ENCODE assay signal across 24 cellular contexts in the genomic region with DNA sequence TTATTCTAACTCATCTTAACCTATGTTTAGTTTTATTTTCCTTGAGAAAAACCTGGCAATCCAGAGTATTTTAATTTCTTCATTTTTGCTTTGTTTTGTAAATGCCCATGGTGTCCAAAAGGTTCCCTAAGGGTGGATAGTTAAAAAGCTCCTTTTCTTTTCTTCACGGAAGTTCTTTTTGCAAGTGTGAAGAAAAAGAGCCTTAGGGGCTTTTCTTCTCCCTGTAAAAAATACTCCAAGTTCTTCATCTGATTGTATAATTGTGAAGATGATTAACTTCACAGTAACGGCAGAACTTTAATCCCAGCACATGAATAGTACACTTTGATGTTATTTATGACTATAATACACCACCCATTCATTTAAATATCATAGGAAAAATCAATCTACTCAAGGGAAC.
DNase-seq lines count a peak whose midpoint lies in the region; ATAC-seq and TF ChIP-seq lines count a peak whose summit lies in the region.
"Had no signal": no experiment of that assay in that cellular context is flagged by ENCODE, and none has a peak within 500 bp of the region (broad histone marks: within the 10 kb centered on the region; RNA-seq: fewer than 3 reads in every experiment).

No MANE protein-coding gene starts in this region.

- WGBS in mesendoderm (ENCODE audit: extremely low coverage, insufficient coverage, low lambda C conversion rate), result no CpG with 5 or more reads among the region's 2 CpGs

- H3K4me3 ChIP-seq in OCI-LY1 (ENCODE audit: low read depth, low read length, poor library complexity, severe bottlenecking) (no peak overlapping the region), SK-N-MC (peak overlapping the region; percentile 38; the same call in 1 of the 2 replicates), mesendoderm (ENCODE audit: low read length) (no peak overlapping the region)
- H3K4me3 ChIP-seq: A549; BLaER1 treated with 17β-estradiol and CSF1 and Interleukin-3, amounts not matched to agents 10 nM and 100 nM; HAP-1 had no signal

- no peak overlapping the region; the same call in 1 of the 2 replicates for H3K9ac ChIP-seq in OCI-LY1 (ENCODE audit: low read length)
- no peak overlapping the region for H3K9ac ChIP-seq in SK-N-MC (ENCODE audit: insufficient read length)
- no peak overlapping the region for H3K9ac ChIP-seq in mesendoderm (ENCODE audit: low read length)
- H3K9ac ChIP-seq: BLaER1 treated with 17β-estradiol and CSF1 and Interleukin-3, amounts not matched to agents 10 nM and 100 nM had no signal

- H3K23ac ChIP-seq in mesendoderm (ENCODE audit: low read length), result no peak overlapping the region

- no peaks in the 10 kb centered on the region for H3K9me2 ChIP-seq in OCI-LY1 (ENCODE audit: low read depth, low read length)

- TF ChIP-seq CTCF in OCI-LY1 (IDR thresholded peaks at IDR 0.05; ENCODE audit: low read length), result no peak

- no peaks in the 10 kb centered on the region for H4K20me1 ChIP-seq in OCI-LY1 (ENCODE audit: insufficient read depth, low read length)
- H4K20me1 ChIP-seq: BLaER1 treated with 17β-estradiol and CSF1 and Interleukin-3, amounts not matched to agents 10 nM and 100 nM had no signal

- H4K5ac ChIP-seq in mesendoderm (ENCODE audit: low read length), result no peak overlapping the region

- H3K56ac ChIP-seq in mesendoderm (ENCODE audit: low read length), result no peak overlapping the region

- peaks cover 12% of the 10 kb centered on the region for H3K9me3 Mint-ChIP-seq in activated T-helper 17 cell treated with anti-CD3 and anti-CD28 coated beads, Interleukin-2, amount 50 U/mL, for 72 hours

- H3K79me2 ChIP-seq in OCI-LY1 (ENCODE audit: insufficient read depth, low read length), result no peaks in the 10 kb centered on the region
- no peaks in the 10 kb centered on the region for H3K79me2 ChIP-seq in mesendoderm (ENCODE audit: control insufficient read depth, insufficient read depth, low read length)

- H3K79me1 ChIP-seq in mesendoderm (ENCODE audit: low read length), result no peaks in the 10 kb centered on the region

- H3K27ac ChIP-seq in OCI-LY1 (ENCODE audit: low read depth, low read length, poor library complexity, severe bottlenecking) (peak overlapping the region; percentile 91), SK-N-MC (peak overlapping the region; percentile 42; the same call in 1 of the 2 replicates), mesendoderm (ENCODE audit: low read depth, low read length) (no peak overlapping the region)
- H3K27ac ChIP-seq: 22Rv1; A549; BLaER1 treated with 17β-estradiol and CSF1 and Interleukin-3, amounts not matched to agents 10 nM and 100 nM had no signal

- H3K36me3 Mint-ChIP-seq in activated T-helper 17 cell treated with anti-CD3 and anti-CD28 coated beads, Interleukin-2, amount 50 U/mL, for 72 hours (ENCODE audit: low read depth), result no peaks in the 10 kb centered on the region
- H3K36me3 Mint-ChIP-seq: CD14-positive monocyte; CD8-positive, alpha-beta memory T cell had no signal

- H3K9me3 ChIP-seq in OCI-LY1 (ENCODE audit: low read length) (no peaks in the 10 kb centered on the region), SK-N-MC (ENCODE audit: low read depth, low read length) (no peaks in the 10 kb centered on the region)
- H3K9me3 ChIP-seq: A549; BE2C; BLaER1 treated with 17β-estradiol and CSF1 and Interleukin-3, amounts not matched to agents 10 nM and 100 nM; HAP-1 had no signal

- DNase-seq in COLO829 (ENCODE audit: low spot score) (peak; percentile 10), SK-N-MC (ENCODE audit: low read depth, low spot score) (no peak), mesendoderm (peak; percentile 34), iPS-NIHi7 (ENCODE audit: extremely low spot score) (no peak)
- DNase-seq: ACHN; AML-193; BE2C; Calu3; CD4-positive, alpha-beta T cell; CD8-positive, alpha-beta memory T cell; COR-L47; DMS153; DND-41; GOT3; HFFc6 had no signal

- no peak overlapping the region for H2AK5ac ChIP-seq in mesendoderm (ENCODE audit: low read length)

- H2BK120ac ChIP-seq in mesendoderm (ENCODE audit: low read depth, low read length), result no peak overlapping the region

- H3F3A ChIP-seq in OCI-LY1 (ENCODE audit: insufficient read depth, low read length), result no peaks in the 10 kb centered on the region; the same call in 1 of the 2 replicates

- no peaks in the 10 kb centered on the region for H3K27me3 Mint-ChIP-seq in activated T-helper 17 cell treated with anti-CD3 and anti-CD28 coated beads, Interleukin-2, amount 50 U/mL, for 72 hours
- H3K27me3 Mint-ChIP-seq: CD4-positive, alpha-beta T cell had no signal

- H3K4me1 ChIP-seq in OCI-LY1 (ENCODE audit: insufficient read depth, low read length, severe bottlenecking), result peaks cover 44% of the 10 kb centered on the region
- peaks cover 3% of the 10 kb centered on the region for H3K4me1 ChIP-seq in mesendoderm (ENCODE audit: control insufficient read depth, low read depth, low read length)
- H3K4me1 ChIP-seq: A549, BE2C had no signal

- no peak overlapping the region for H3K4me3 Mint-ChIP-seq in activated T-helper 17 cell treated with anti-CD3 and anti-CD28 coated beads, Interleukin-2, amount 50 U/mL, for 72 hours
- H3K4me3 Mint-ChIP-seq: CD14-positive monocyte; CD4-positive, alpha-beta T cell; CD8-positive, alpha-beta memory T cell; HFFc6 had no signal

- no peaks in the 10 kb centered on the region for H3K27me3 ChIP-seq in OCI-LY1 (ENCODE audit: insufficient read depth, low read length)
- no peaks in the 10 kb centered on the region for H3K27me3 ChIP-seq in mesendoderm (ENCODE audit: insufficient read depth, low read length, poor library complexity)
- H3K27me3 ChIP-seq: BE2C; BLaER1 treated with 17β-estradiol and CSF1 and Interleukin-3, amounts not matched to agents 10 nM and 100 nM had no signal

- ATAC-seq in GM19397 (IDR thresholded peaks at IDR 0.05; ENCODE audit: unreplicated experiment), result no peak
- no peak for ATAC-seq in HG03159 (IDR thresholded peaks at IDR 0.05; ENCODE audit: unreplicated experiment)
- ATAC-seq in activated T-helper 17 cell treated with anti-CD3 and anti-CD28 coated beads, Interleukin-2, amount 50 U/mL, for 72 hours (replicated peaks), result no peak
- ATAC-seq: A549 had no signal

- no peak overlapping the region for H2AFZ ChIP-seq in OCI-LY1 (ENCODE audit: low read length)

- H3K36me3 ChIP-seq in OCI-LY1 (ENCODE audit: insufficient read depth, low read length) (no peaks in the 10 kb centered on the region), SK-N-MC (ENCODE audit: insufficient read depth, low read length) (no peaks in the 10 kb centered on the region), mesendoderm (ENCODE audit: control insufficient read depth, insufficient read depth, low read length) (no peaks in the 10 kb centered on the region)
- H3K36me3 ChIP-seq: BE2C; BLaER1 treated with 17β-estradiol and CSF1 and Interleukin-3, amounts not matched to agents 10 nM and 100 nM; HAP-1 had no signal

- H2BK5ac ChIP-seq in mesendoderm (ENCODE audit: low read length), result no peak overlapping the region

- H4K8ac ChIP-seq in mesendoderm (ENCODE audit: low read depth, low read length), result no peak overlapping the region

- H3K4me2 ChIP-seq in OCI-LY1 (ENCODE audit: low read length) (no peak overlapping the region), mesendoderm (ENCODE audit: low read length) (no peak overlapping the region)
- H3K4me2 ChIP-seq: A549 had no signal

- no peak overlapping the region for H3K4ac ChIP-seq in mesendoderm (ENCODE audit: low read depth, low read length)

- no peak overlapping the region for H3K27ac Mint-ChIP-seq in activated T-helper 17 cell treated with anti-CD3 and anti-CD28 coated beads, Interleukin-2, amount 50 U/mL, for 72 hours
- H3K27ac Mint-ChIP-seq: CD14-positive monocyte; CD4-positive, alpha-beta T cell; CD8-positive, alpha-beta memory T cell; HFFc6 had no signal

- no peaks in the 10 kb centered on the region for H3K4me1 Mint-ChIP-seq in activated T-helper 17 cell treated with anti-CD3 and anti-CD28 coated beads, Interleukin-2, amount 50 U/mL, for 72 hours
- H3K4me1 Mint-ChIP-seq: CD14-positive monocyte; CD8-positive, alpha-beta memory T cell had no signal

- H3K18ac ChIP-seq in mesendoderm (ENCODE audit: low read length), result no peak overlapping the region

- H2BK15ac ChIP-seq in mesendoderm (replicated peaks; ENCODE audit: low read depth), result no peak overlapping the region

Comparison
In these comparisons a context has a peak if more than half of its experiments do, and no peak if none do; other contexts are left out.
1. DNase-seq: peak in COLO829 (single experiment) and mesendoderm (single experiment); none in SK-N-MC (single experiment) and iPS-NIHi7 (single experiment).